Comparison of ENCODE assay signal across 8 cellular contexts in the genomic region with DNA sequence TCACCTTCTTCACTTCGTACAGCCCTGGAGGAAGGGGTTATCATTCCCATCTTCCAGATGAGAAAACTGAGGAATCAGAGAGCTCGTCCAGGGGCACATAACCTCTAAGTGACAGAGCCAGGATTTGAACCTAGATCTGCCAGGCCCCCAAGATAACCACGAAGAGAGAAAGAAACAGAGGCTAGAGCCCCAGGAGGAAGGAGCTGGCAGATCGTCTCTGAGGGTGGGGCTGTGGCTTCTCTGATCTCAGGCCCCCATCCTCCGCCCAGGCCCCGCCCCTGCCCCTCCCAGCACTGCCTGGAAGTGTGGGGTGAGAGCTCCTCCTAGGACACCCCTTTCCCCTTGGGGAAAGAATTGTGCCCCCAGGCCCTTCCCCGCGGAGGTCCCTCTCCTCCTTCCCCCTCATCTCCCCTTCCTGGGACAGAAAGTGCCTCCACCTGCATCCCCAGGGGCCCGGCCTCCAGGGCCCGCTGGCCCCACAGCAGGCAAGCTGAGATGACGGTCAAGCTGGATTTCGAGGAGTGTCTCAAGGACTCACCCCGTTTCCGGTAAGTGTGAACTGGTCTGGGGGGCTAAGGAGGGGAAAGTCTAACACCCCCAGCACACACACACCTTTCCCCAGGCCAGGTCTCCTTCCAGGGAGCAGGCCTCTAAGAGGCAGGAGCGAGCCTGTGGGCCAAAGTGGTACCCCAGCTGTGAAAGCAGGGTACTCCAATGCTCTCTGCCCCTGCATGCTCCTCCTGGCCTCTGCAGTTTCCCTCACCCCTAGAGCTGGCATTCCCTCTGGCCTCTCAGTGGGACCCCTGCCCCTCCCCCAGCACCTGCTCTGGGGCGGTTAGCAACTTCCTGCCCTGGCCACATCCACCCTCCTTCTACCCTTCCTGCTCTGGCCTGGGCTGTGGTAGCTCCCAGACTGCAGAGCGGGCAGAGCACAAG.
A peak's percentile ranks its signal among the peaks of the same experiment; 100 is the strongest.
DNase-seq lines count a peak whose midpoint lies in the region; ATAC-seq and TF ChIP-seq lines count a peak whose summit lies in the region.

A gene with protein sequence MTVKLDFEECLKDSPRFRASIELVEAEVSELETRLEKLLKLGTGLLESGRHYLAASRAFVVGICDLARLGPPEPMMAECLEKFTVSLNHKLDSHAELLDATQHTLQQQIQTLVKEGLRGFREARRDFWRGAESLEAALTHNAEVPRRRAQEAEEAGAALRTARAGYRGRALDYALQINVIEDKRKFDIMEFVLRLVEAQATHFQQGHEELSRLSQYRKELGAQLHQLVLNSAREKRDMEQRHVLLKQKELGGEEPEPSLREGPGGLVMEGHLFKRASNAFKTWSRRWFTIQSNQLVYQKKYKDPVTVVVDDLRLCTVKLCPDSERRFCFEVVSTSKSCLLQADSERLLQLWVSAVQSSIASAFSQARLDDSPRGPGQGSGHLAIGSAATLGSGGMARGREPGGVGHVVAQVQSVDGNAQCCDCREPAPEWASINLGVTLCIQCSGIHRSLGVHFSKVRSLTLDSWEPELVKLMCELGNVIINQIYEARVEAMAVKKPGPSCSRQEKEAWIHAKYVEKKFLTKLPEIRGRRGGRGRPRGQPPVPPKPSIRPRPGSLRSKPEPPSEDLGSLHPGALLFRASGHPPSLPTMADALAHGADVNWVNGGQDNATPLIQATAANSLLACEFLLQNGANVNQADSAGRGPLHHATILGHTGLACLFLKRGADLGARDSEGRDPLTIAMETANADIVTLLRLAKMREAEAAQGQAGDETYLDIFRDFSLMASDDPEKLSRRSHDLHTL (plus strand): TSS at position 290 of the 936 bp plus-strand sequence. CDS start 206 bp downstream, at position 496.

- peak; percentile 69 to 70 for DNase-seq in activated CD8-positive, alpha-beta memory T cell treated with anti-CD3 and anti-CD28 coated beads for 4 hours (ENCODE audit: low read depth in 2 of 2)
- peak; percentile 77 for DNase-seq in stimulated activated CD8-positive, alpha-beta memory T cell treated with anti-CD3 and anti-CD28 coated beads, Interleukin-15, amount 100 ng/mL, for 1 hour (ENCODE audit: low read depth)
- DNase-seq in NCI-H1105 treated with DMSO at 0.1 percent for 48 hours (lab: John Stamatoyannopoulos, UW), result no peak
- DNase-seq in NCI-H226, result no peak
- no peak for DNase-seq in superior temporal gyrus (ENCODE audit: extremely low spot score)

- peak; percentile 57 for ATAC-seq in GM19043 (IDR thresholded peaks at IDR 0.05; ENCODE audit: low read depth, unreplicated experiment)

- no peaks in the 10 kb centered on the region for H3K27me3 ChIP-seq in KMS-11 (ENCODE audit: insufficient read depth, low read depth)

- H4K20me1 ChIP-seq in KMS-11 (ENCODE audit: insufficient read depth), result no peaks in the 10 kb centered on the region

- H3K4me3 ChIP-seq in KMS-11 (IDR thresholded peaks at IDR 0.05; ENCODE audit: insufficient read depth, low read depth, low read length), result no peak within 1 kb of the TSS
- H3K4me3 ChIP-seq in iPS-11a (ENCODE audit: low read depth, low read length), result peak within 1 kb of the TSS; percentile 8

- no peaks in the 10 kb centered on the region for H3K79me2 ChIP-seq in KMS-11 (ENCODE audit: insufficient read depth, low read depth)

- H3K4me2 ChIP-seq in KMS-11, result no peak within 1 kb of the TSS

- H3K27ac ChIP-seq in KMS-11, result no peak within 1 kb of the TSS

- no peak within 1 kb of the TSS for H2AFZ ChIP-seq in KMS-11 (ENCODE audit: low read depth)

- TF ChIP-seq CTCF in KMS-11 (conservative IDR thresholded peaks at IDR 0.05; ENCODE audit: low read depth, low read length), result no peak

- no peaks in the 10 kb centered on the region for H3K4me1 ChIP-seq in KMS-11 (ENCODE audit: low read depth, poor library complexity, severe bottlenecking)

- H3K36me3 ChIP-seq in KMS-11 (ENCODE audit: insufficient read depth), result no peaks in the 10 kb centered on the region

- H3K9ac ChIP-seq in KMS-11, result peak within 1 kb of the TSS; percentile 13; the same call in 1 of the 2 replicates

Comparison
In these comparisons a context has a peak if more than half of its experiments do, and no peak if none do; other contexts are left out.
1. DNase-seq: peak in activated CD8-positive, alpha-beta memory T cell treated with anti-CD3 and anti-CD28 coated beads for 4 hours (2 of 2) and stimulated activated CD8-positive, alpha-beta memory T cell treated with anti-CD3 and anti-CD28 coated beads, Interleukin-15, amount 100 ng/mL, for 1 hour (single experiment); none in NCI-H1105 treated with DMSO at 0.1 percent for 48 hours (single experiment), NCI-H226 (single experiment) and superior temporal gyrus (single experiment).